Comparison of ENCODE assay signal across 12 cellular contexts in the genomic region with DNA sequence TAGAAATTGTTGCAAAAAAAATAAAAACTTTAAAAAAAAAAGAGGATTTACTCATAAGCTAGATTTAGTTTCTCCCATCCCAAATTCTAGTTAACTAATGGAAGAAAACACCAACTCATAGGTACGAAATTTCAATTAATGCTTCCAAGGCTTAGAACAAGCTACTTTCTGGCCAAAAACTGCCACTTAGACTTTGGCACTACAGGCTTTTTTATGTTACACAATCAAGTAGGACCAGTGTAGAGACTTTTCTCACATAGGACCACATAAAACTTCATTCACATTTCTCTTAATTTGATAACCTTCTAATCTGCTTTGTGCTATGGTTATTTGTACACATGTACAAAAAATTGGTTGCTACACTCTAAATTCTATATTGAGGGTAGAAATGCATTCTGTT. TPM values are rescaled to one million over a fixed set of nuclear protein-coding genes. Genes with fewer than 3 reads are reported as not detected.
DNase-seq lines count a peak whose midpoint lies in the region; ATAC-seq, FAIRE-seq and TF ChIP-seq lines count a peak whose summit lies in the region.
"Had no signal": no experiment of that assay in that cellular context is flagged by ENCODE, and none has a peak within 500 bp of the region (broad histone marks: within the 10 kb centered on the region; RNA-seq: fewer than 3 reads in every experiment).

No MANE protein-coding gene starts in this region.

- TF ChIP-seq CTCF in DND-41 (IDR thresholded peaks at IDR 0.05; ENCODE audit: borderline replicate concordance, extremely low read depth, low read length, poor library complexity, severe bottlenecking) (no peak), MM.1S (IDR thresholded peaks at IDR 0.05; ENCODE audit: low read length) (no peak), endothelial cell of umbilical vein (IDR thresholded peaks at IDR 0.05; ENCODE audit: extremely low read depth in 1 of 2, insufficient read depth in 1 of 2, low read depth in 1 of 2, low read length in 2 of 2) (no peak)

- H3K4me2 ChIP-seq in DND-41 (ENCODE audit: insufficient read depth, low read length), result peak overlapping the region; percentile 88; the same call in 1 of the 2 replicates
- H3K4me2 ChIP-seq in MM.1S (ENCODE audit: low read depth, low read length), result peak overlapping the region; percentile 6; the same call in 1 of the 2 replicates
- peak overlapping the region; percentile 97 for H3K4me2 ChIP-seq in endothelial cell of umbilical vein (ENCODE audit: insufficient read depth, low read length)
- H3K4me2 ChIP-seq in trophoblast cell (ENCODE audit: low read length), result no peak overlapping the region

- no peak overlapping the region for H2BK12ac ChIP-seq in trophoblast cell (ENCODE audit: low read length)

- dilution Hi-C loops in endothelial cell of umbilical vein (cut with MboI; ENCODE audit: extremely low pct_ligation_motif_present, low sequenced_read_pairs), result no loop called here

- no peak overlapping the region for H2AFZ ChIP-seq in DND-41 (ENCODE audit: low read depth, low read length)
- no peak overlapping the region for H2AFZ ChIP-seq in MM.1S (ENCODE audit: low read length)
- H2AFZ ChIP-seq in endothelial cell of umbilical vein (ENCODE audit: low read depth, low read length), result no peak overlapping the region
- no peak overlapping the region for H2AFZ ChIP-seq in trophoblast cell (ENCODE audit: insufficient read depth, low read length, poor library complexity)

- DNase-seq in DND-41, result no peak
- DNase-seq in MM.1S, result no peak
- no peak for DNase-seq in endothelial cell of umbilical vein (ENCODE audit: low read depth, low spot score)
- DNase-seq in trophoblast cell, result no peak
- DNase-seq in NOMO-1 treated with dmso at 0.1 percent for 144 hours (lab: John Stamatoyannopoulos, UW; ENCODE audit: unreplicated experiment), result no peak
- no peak for DNase-seq in stimulated activated CD4-positive, alpha-beta T cell treated with anti-CD3 and anti-CD28 coated beads, Interleukin-4, amount 100 ng/mL, for 4 hours
- no peak for DNase-seq in activated CD4-positive, alpha-beta T cell treated with anti-CD3 and anti-CD28 coated beads, Interleukin-2, amount 50 U/mL, for 1 hour
- DNase-seq: adrenal gland, NCI-H1105 had no signal

- no peak overlapping the region for H3K23ac ChIP-seq in trophoblast cell (ENCODE audit: low read length)

- H3K14ac ChIP-seq in trophoblast cell (ENCODE audit: low read length), result no peak overlapping the region

- H3K79me2 ChIP-seq in DND-41 (ENCODE audit: insufficient read depth, low read length) (peaks cover 96% of the 10 kb centered on the region), MM.1S (ENCODE audit: low read length) (peaks cover 93% of the 10 kb centered on the region), endothelial cell of umbilical vein (ENCODE audit: control insufficient read depth, insufficient read depth, low read length) (peaks cover 83% of the 10 kb centered on the region), trophoblast cell (ENCODE audit: control insufficient read depth, insufficient read depth, low read length, poor library complexity) (peaks cover 27% of the 10 kb centered on the region)

- H3K4me1 ChIP-seq in DND-41 (ENCODE audit: insufficient read depth, low read length) (peaks cover 53% of the 10 kb centered on the region), MM.1S (ENCODE audit: low read length) (peaks cover 14% of the 10 kb centered on the region), endothelial cell of umbilical vein (ENCODE audit: control insufficient read depth, extremely low read depth, insufficient read depth, low read length) (peaks cover 27% of the 10 kb centered on the region), trophoblast cell (ENCODE audit: control insufficient read depth in 1 of 2, insufficient read depth in 2 of 2, low read length in 2 of 2) (peaks cover 7 to 8% of the 10 kb centered on the region in 2 experiments)

- H3K79me1 ChIP-seq in trophoblast cell (ENCODE audit: low read length), result peaks cover 13% of the 10 kb centered on the region

- POLR2A ChIA-PET in endothelial cell of umbilical vein (lab: Charles Lee), result no interaction called here

- no peak overlapping the region for H2AK5ac ChIP-seq in trophoblast cell (ENCODE audit: low read length)

- peak overlapping the region; percentile 62 for H3K4ac ChIP-seq in trophoblast cell (ENCODE audit: low read depth, low read length)

- H3K36me3 ChIP-seq in DND-41 (ENCODE audit: insufficient read depth, low read length) (peaks cover 49% of the 10 kb centered on the region), MM.1S (replicated peaks; ENCODE audit: insufficient read depth, low read length) (peaks cover 5% of the 10 kb centered on the region; the same call in 1 of the 2 replicates), endothelial cell of umbilical vein (ENCODE audit: control insufficient read depth in 2 of 2, extremely low read depth in 1 of 2, insufficient read depth in 2 of 2, low read length in 2 of 2) (peaks cover 2 to 4% of the 10 kb centered on the region in 2 experiments), trophoblast cell (ENCODE audit: control insufficient read depth in 1 of 2, insufficient read depth in 2 of 2, low read length in 2 of 2) (peaks cover 13% of the 10 kb centered on the region in 2 experiments)

- intact Hi-C loops in endothelial cell of umbilical vein (cut with micrococcal nuclease), result no loop called here

- peaks cover 5% of the 10 kb centered on the region; the same call in 1 of the 2 replicates for H3F3A ChIP-seq in MM.1S (ENCODE audit: insufficient read depth, low read length)

- no peaks in the 10 kb centered on the region for H3K9me3 ChIP-seq in DND-41 (ENCODE audit: insufficient read depth, low read length, severe bottlenecking)
- no peaks in the 10 kb centered on the region for H3K9me3 ChIP-seq in MM.1S (replicated peaks; ENCODE audit: insufficient read depth, low read length)
- no peaks in the 10 kb centered on the region for H3K9me3 ChIP-seq in endothelial cell of umbilical vein (replicated peaks; ENCODE audit: control insufficient read depth, insufficient read depth, low read length)
- no peaks in the 10 kb centered on the region for H3K9me3 ChIP-seq in trophoblast cell (ENCODE audit: insufficient read depth, low read depth, low read length)
- H3K9me3 ChIP-seq: adrenal gland had no signal

- H4K20me1 ChIP-seq in DND-41 (ENCODE audit: insufficient read depth, low read length) (peaks cover 36% of the 10 kb centered on the region), MM.1S (ENCODE audit: insufficient read depth, low read length) (no peaks in the 10 kb centered on the region; the same call in 1 of the 2 replicates), endothelial cell of umbilical vein (replicated peaks; ENCODE audit: control insufficient read depth, extremely low read depth, insufficient read depth, low read length) (peaks cover 7% of the 10 kb centered on the region)

- no CpG with 5 or more reads among the region's 1 CpG for WGBS in trophoblast cell (ENCODE audit: extremely low coverage, insufficient coverage, insufficient read length)

- no peak for ATAC-seq in DND-41 (ENCODE audit: insufficient read depth, low read depth)
- no peak for ATAC-seq in GM18909 (IDR thresholded peaks at IDR 0.05; ENCODE audit: poor library complexity, unreplicated experiment)

- H3K4me3 ChIP-seq in DND-41 (ENCODE audit: low read depth in 1 of 2, low read length in 2 of 2), result peak overlapping the region in 1 of 2 experiments; percentile 91; a peak in 2 of 4 replicates
- H3K4me3 ChIP-seq in MM.1S (ENCODE audit: low read length), result no peak overlapping the region
- peak overlapping the region in 1 of 3 experiments; percentile 48 for H3K4me3 ChIP-seq in endothelial cell of umbilical vein (replicated peaks in 1 of 3; ENCODE audit: insufficient read depth in 1 of 3, low read depth in 1 of 3, low read length in 3 of 3)
- H3K4me3 ChIP-seq in trophoblast cell (ENCODE audit: low read depth, low read length), result no peak overlapping the region
- H3K4me3 ChIP-seq: adrenal gland, skin epidermis had no signal

- H3K9me1 ChIP-seq in endothelial cell of umbilical vein (replicated peaks; ENCODE audit: control insufficient read depth, extremely low read depth, insufficient read depth, low read length), result no peaks in the 10 kb centered on the region

- no peak overlapping the region for H4K12ac ChIP-seq in trophoblast cell (ENCODE audit: low read depth, low read length)

- H2BK120ac ChIP-seq in trophoblast cell (ENCODE audit: insufficient read depth, low read length, poor library complexity), result no peak overlapping the region

- H3K9me2 ChIP-seq in MM.1S (replicated peaks; ENCODE audit: insufficient read depth, low read length), result no peaks in the 10 kb centered on the region

- H3K27me3 ChIP-seq in DND-41 (ENCODE audit: insufficient read depth, low read length, poor library complexity) (no peaks in the 10 kb centered on the region), MM.1S (replicated peaks; ENCODE audit: insufficient read depth, low read length) (no peaks in the 10 kb centered on the region), endothelial cell of umbilical vein (ENCODE audit: control insufficient read depth in 2 of 2, insufficient read depth in 2 of 2, low read length in 2 of 2) (no peaks in the 10 kb centered on the region), trophoblast cell (ENCODE audit: insufficient read depth, low read length) (no peaks in the 10 kb centered on the region)
- H3K27me3 ChIP-seq: adrenal gland had no signal

- no peak for TF ChIP-seq POLR2A in endothelial cell of umbilical vein (IDR thresholded peaks at IDR 0.05; ENCODE audit: low read depth, low read length)

- H4K91ac ChIP-seq in trophoblast cell (ENCODE audit: low read depth, low read length), result no peak overlapping the region

- no TSS peak for BruUV-seq in endothelial cell of umbilical vein (replicated peaks; lab: Mats Ljungman, UMichigan)

- H4K8ac ChIP-seq in trophoblast cell (ENCODE audit: low read depth, low read length), result no peak overlapping the region

- H3K18ac ChIP-seq in trophoblast cell (ENCODE audit: low read length), result no peak overlapping the region

- no peak for FAIRE-seq in endothelial cell of umbilical vein (lab: Jason Lieb, UNC)

- CTCF ChIA-PET in endothelial cell of umbilical vein (lab: Charles Lee), result interaction anchor here (1.1 to 2.1 kb wide), 3 partner anchors 17 to 170 kb away, joined by 4 to 13 read pairs (median 5); no protein-coding TSS in a partner anchor

- peak overlapping the region; percentile 84 for H3K9ac ChIP-seq in DND-41 (ENCODE audit: low read depth, low read length)
- 0 out of 2 replicates have a peak overlapping the region, but pooled peaks have one; percentile 7 for H3K9ac ChIP-seq in MM.1S (ENCODE audit: low read length)
- H3K9ac ChIP-seq in endothelial cell of umbilical vein (replicated peaks; ENCODE audit: extremely low read depth, insufficient read depth, low read length), result peak overlapping the region; percentile 3
- no peak overlapping the region for H3K9ac ChIP-seq in trophoblast cell (ENCODE audit: low read length)

- peak overlapping the region; percentile 14; the same call in 1 of the 2 replicates for H3K27ac ChIP-seq in DND-41 (ENCODE audit: low read length)
- H3K27ac ChIP-seq in MM.1S (ENCODE audit: low read length), result no peak overlapping the region
- no peak overlapping the region for H3K27ac ChIP-seq in endothelial cell of umbilical vein (ENCODE audit: insufficient read depth, low read depth, low read length)
- H3K27ac ChIP-seq in trophoblast cell (ENCODE audit: low read depth, low read length), result no peak overlapping the region

- H2BK5ac ChIP-seq in trophoblast cell (ENCODE audit: low read depth, low read length, poor library complexity), result no peak overlapping the region

RNA-seq across cellular contexts. Expression of a gene that starts 3.1 kb away (rescaled TPM):
- total RNA-seq in endothelial cell of umbilical vein, result 249 and 250 TPM in 2 replicates
- polyA plus RNA-seq in endothelial cell of umbilical vein, result 35.7 and 41.2 TPM in 2 replicates
- polyA plus RNA-seq in endothelial cell of umbilical vein (2011; cell fraction: cytosol; rRNA removed), result 130 and 143 TPM in 2 replicates
- 50.6 and 66.5 TPM in 2 replicates for polyA plus RNA-seq in endothelial cell of umbilical vein (2011; cell fraction: nucleus; rRNA removed)
- polyA plus RNA-seq in endothelial cell of umbilical vein (2012), result 230 and 281 TPM in 2 replicates
- 53.3 and 92.3 TPM in 2 replicates for polyA minus RNA-seq in endothelial cell of umbilical vein
- 49.1 TPM for polyA minus RNA-seq in endothelial cell of umbilical vein (2011; cell fraction: cytosol; rRNA and poly(A)+ RNA removed)
- 17.5 and 25.1 TPM in 2 replicates for polyA minus RNA-seq in endothelial cell of umbilical vein (2011; cell fraction: nucleus; rRNA and poly(A)+ RNA removed)
- polyA plus RNA-seq in trophoblast cell (2013), result 416 and 442 TPM in 2 replicates

RNA-seq across cellular contexts. Expression of a gene that starts 3.6 kb away (rescaled TPM):
- 21.2 TPM in 2 replicates for total RNA-seq in endothelial cell of umbilical vein
- polyA plus RNA-seq in endothelial cell of umbilical vein, result 12.3 and 14.6 TPM in 2 replicates
- 7.4 and 9.0 TPM in 2 replicates for polyA plus RNA-seq in endothelial cell of umbilical vein (2011; cell fraction: cytosol; rRNA removed)
- polyA plus RNA-seq in endothelial cell of umbilical vein (2011; cell fraction: nucleus; rRNA removed), result 16.6 and 20.9 TPM in 2 replicates
- 3.9 and 5.1 TPM in 2 replicates for polyA plus RNA-seq in endothelial cell of umbilical vein (2012)
- 33.6 and 44.3 TPM in 2 replicates for polyA minus RNA-seq in endothelial cell of umbilical vein
- 6.2 TPM for polyA minus RNA-seq in endothelial cell of umbilical vein (2011; cell fraction: cytosol; rRNA and poly(A)+ RNA removed)
- polyA minus RNA-seq in endothelial cell of umbilical vein (2011; cell fraction: nucleus; rRNA and poly(A)+ RNA removed), result 19.3 and 26.4 TPM in 2 replicates
- polyA plus RNA-seq in trophoblast cell (2013), result 11.4 and 11.5 TPM in 2 replicates

RNA-seq across cellular contexts. Expression of a gene that starts 8.6 kb away (rescaled TPM):
- not detected in 2 replicates for total RNA-seq in endothelial cell of umbilical vein
- polyA plus RNA-seq in endothelial cell of umbilical vein, result not detected in 2 replicates
- polyA plus RNA-seq in endothelial cell of umbilical vein (2011; cell fraction: cytosol; rRNA removed), result not detected in 2 replicates
- polyA plus RNA-seq in endothelial cell of umbilical vein (2011; cell fraction: nucleus; rRNA removed), result not detected in 2 replicates
- polyA plus RNA-seq in endothelial cell of umbilical vein (2012), result 0.07 TPM in 1 of 2 replicates, not detected in the other
- polyA minus RNA-seq in endothelial cell of umbilical vein, result not detected in 2 replicates
- polyA minus RNA-seq in endothelial cell of umbilical vein (2011; cell fraction: cytosol; rRNA and poly(A)+ RNA removed), result not detected
- polyA minus RNA-seq in endothelial cell of umbilical vein (2011; cell fraction: nucleus; rRNA and poly(A)+ RNA removed), result not detected in 2 replicates
- not detected in 2 replicates for polyA plus RNA-seq in trophoblast cell (2013)
- total RNA-seq: adrenal gland, kidney epithelial cell had no signal
- polyA plus RNA-seq: adrenal gland had no signal

RNA-seq across cellular contexts. Expression of a gene that starts 34.2 kb away (rescaled TPM):
- 24.9 and 25.8 TPM in 2 replicates for total RNA-seq in endothelial cell of umbilical vein
- polyA plus RNA-seq in endothelial cell of umbilical vein, result 11.9 and 12.2 TPM in 2 replicates
- 18.8 and 19.0 TPM in 2 replicates for polyA plus RNA-seq in endothelial cell of umbilical vein (2011; cell fraction: cytosol; rRNA removed)
- polyA plus RNA-seq in endothelial cell of umbilical vein (2011; cell fraction: nucleus; rRNA removed), result 19.9 and 20.6 TPM in 2 replicates
- polyA plus RNA-seq in endothelial cell of umbilical vein (2012), result 14.5 and 21.1 TPM in 2 replicates
- 13.0 and 13.6 TPM in 2 replicates for polyA minus RNA-seq in endothelial cell of umbilical vein
- polyA minus RNA-seq in endothelial cell of umbilical vein (2011; cell fraction: cytosol; rRNA and poly(A)+ RNA removed), result 8.8 TPM
- polyA minus RNA-seq in endothelial cell of umbilical vein (2011; cell fraction: nucleus; rRNA and poly(A)+ RNA removed), result 6.2 and 9.7 TPM in 2 replicates
- 33.8 and 37.0 TPM in 2 replicates for polyA plus RNA-seq in trophoblast cell (2013)
